In the genomic region with DNA sequence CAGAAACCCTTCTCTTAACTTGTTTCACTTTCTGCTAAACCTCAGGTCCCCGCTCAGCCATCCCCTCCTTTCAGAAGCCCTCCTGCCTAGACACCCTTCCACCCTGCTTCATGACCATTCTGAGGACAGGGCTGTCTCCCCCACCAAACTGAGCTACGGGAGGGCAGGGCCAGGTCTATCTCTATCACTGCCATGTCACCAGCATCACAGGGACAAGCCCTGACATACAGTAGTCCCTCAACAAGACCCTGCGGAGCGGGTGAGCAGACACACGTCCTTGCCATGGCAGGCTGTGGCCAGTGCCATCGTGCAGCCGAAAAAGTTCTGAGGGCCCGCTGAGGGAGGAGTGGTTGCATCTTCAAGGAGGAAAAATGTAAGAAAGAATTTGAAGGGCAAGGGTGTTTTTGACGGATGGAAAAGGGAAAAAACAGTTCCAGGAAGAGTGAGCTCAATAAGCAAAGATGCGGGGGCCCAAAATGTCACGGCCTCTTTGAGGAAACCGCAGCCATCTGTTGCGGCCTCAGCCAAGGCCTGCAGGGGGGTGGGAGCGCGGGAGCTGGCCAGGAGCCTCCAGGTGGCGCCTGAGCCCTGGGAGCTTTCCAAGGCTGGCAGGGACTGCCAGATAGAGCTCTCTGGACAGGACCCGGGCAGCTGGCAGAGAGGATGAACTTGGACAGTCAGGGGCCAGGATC, we compare ENCODE assay signal across 1 cellular context.
A peak's percentile ranks its signal among the peaks of the same experiment; 100 is the strongest.
TF ChIP-seq lines count a peak whose summit lies in the region.

No MANE protein-coding gene starts in this region.

TF ChIP-seq in IMR-90, 13 proteins besides CTCF, POLR2A, EP300 and RAD21 (continued from another document):
- TF ChIP-seq RCOR1 (IDR thresholded peaks at IDR 0.05; ENCODE audit: insufficient replicate concordance, low read length), result peak; percentile 59
- TF ChIP-seq ELK1 (IDR thresholded peaks at IDR 0.05; ENCODE audit: borderline replicate concordance, low read depth, low read length), result no peak
- TF ChIP-seq CEBPB (IDR thresholded peaks at IDR 0.05; ENCODE audit: low read depth, low read length), result no peak
- TF ChIP-seq, protein P1, sequence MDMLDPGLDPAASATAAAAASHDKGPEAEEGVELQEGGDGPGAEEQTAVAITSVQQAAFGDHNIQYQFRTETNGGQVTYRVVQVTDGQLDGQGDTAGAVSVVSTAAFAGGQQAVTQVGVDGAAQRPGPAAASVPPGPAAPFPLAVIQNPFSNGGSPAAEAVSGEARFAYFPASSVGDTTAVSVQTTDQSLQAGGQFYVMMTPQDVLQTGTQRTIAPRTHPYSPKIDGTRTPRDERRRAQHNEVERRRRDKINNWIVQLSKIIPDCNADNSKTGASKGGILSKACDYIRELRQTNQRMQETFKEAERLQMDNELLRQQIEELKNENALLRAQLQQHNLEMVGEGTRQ (IDR thresholded peaks at IDR 0.05; ENCODE audit: low read depth, low read length), result no peak
- peak; percentile 54 for TF ChIP-seq SMC3 (IDR thresholded peaks at IDR 0.05; ENCODE audit: low read depth, low read length)
